Comparison of ENCODE assay signal across 8 cellular contexts in genomic region chr7:28151965-28152364, GRCh38. TPM values are rescaled to one million over a fixed set of nuclear protein-coding genes. Genes with fewer than 3 reads are reported as not detected.
DNase-seq lines count a peak whose midpoint lies in the region; ATAC-seq and TF ChIP-seq lines count a peak whose summit lies in the region.
"Had no signal": no experiment of that assay in that cellular context is flagged by ENCODE, and none has a peak within 500 bp of the region (broad histone marks: within the 10 kb centered on the region; RNA-seq: fewer than 3 reads in every experiment).

No MANE protein-coding gene starts in this region.

- peak overlapping the region; percentile 63 for H3K27ac ChIP-seq in osteoblast (ENCODE audit: low read depth, low read length)
- H3K27ac ChIP-seq: thyroid gland had no signal

- no peak for DNase-seq in activated T-helper 2 cell treated with anti-CD3 and anti-CD28 coated beads, Interferon-gamma antibody, Interleukin-2, Interleukin-4, amounts not matched to agents 10 μg/mL and 5 μg/mL and 100 μg/mL, durations not matched to agents 14 hours and 24 hours and 36 hours (ENCODE audit: low spot score)
- no peak for DNase-seq in osteoblast (ENCODE audit: insufficient read length, low spot score, missing footprints)
- no peak for DNase-seq in WTC11 (ENCODE audit: low spot score)
- no peak for DNase-seq in GF-D8 (lab: John Stamatoyannopoulos, UW)
- DNase-seq: thyroid gland had no signal

- intact Hi-C loops in activated T-helper 2 cell treated with anti-CD3 and anti-CD28 coated beads, Interferon-gamma antibody, Interleukin-2, Interleukin-4, amounts not matched to agents 10 μg/mL and 5 μg/mL and 100 μg/mL, durations not matched to agents 14 hours and 24 hours and 36 hours (cut with micrococcal nuclease) = loop anchor here (1.0 kb wide), 1 partner anchor 27 kb away; no protein-coding TSS in a partner anchor

- H3K4me2 ChIP-seq in osteoblast (ENCODE audit: insufficient read depth, low read length) = peak overlapping the region; percentile 47

- H3K4me3 ChIP-seq in osteoblast (ENCODE audit: insufficient read depth, low read length) = no peak overlapping the region
- H3K4me3 ChIP-seq: thyroid gland had no signal

- peaks cover 5% of the 10 kb centered on the region for H3K9me3 Mint-ChIP-seq in activated T-helper 2 cell treated with anti-CD3 and anti-CD28 coated beads, Interferon-gamma antibody, Interleukin-2, Interleukin-4, amounts not matched to agents 10 μg/mL and 5 μg/mL and 100 μg/mL, durations not matched to agents 14 hours and 24 hours and 36 hours
- H3K9me3 Mint-ChIP-seq in WTC11 = no peaks in the 10 kb centered on the region

- H3K9me3 ChIP-seq in osteoblast (ENCODE audit: low read depth, low read length) = no peaks in the 10 kb centered on the region
- H3K9me3 ChIP-seq: thyroid gland had no signal

- peaks cover 54% of the 10 kb centered on the region for H3K4me1 Mint-ChIP-seq in activated T-helper 2 cell treated with anti-CD3 and anti-CD28 coated beads, Interferon-gamma antibody, Interleukin-2, Interleukin-4, amounts not matched to agents 10 μg/mL and 5 μg/mL and 100 μg/mL, durations not matched to agents 14 hours and 24 hours and 36 hours (ENCODE audit: low read depth)
- peaks cover 34% of the 10 kb centered on the region for H3K4me1 Mint-ChIP-seq in WTC11

- ATAC-seq in GM18508 (IDR thresholded peaks at IDR 0.05; ENCODE audit: insufficient read depth, unreplicated experiment) (peak; percentile 28), HG03159 (IDR thresholded peaks at IDR 0.05; ENCODE audit: unreplicated experiment) (peak; percentile 25), WTC11 (no peak), HG02970 (IDR thresholded peaks at IDR 0.05; ENCODE audit: low FRiP score, unreplicated experiment) (no peak)

- CTCF ChIA-PET in WTC11 (lab: Charles Lee) = interaction anchor here (0.6 kb wide), 1 partner anchor 9 kb away, joined by 3 read pairs; no protein-coding TSS in a partner anchor

- no peak overlapping the region for H3K4me3 Mint-ChIP-seq in activated T-helper 2 cell treated with anti-CD3 and anti-CD28 coated beads, Interferon-gamma antibody, Interleukin-2, Interleukin-4, amounts not matched to agents 10 μg/mL and 5 μg/mL and 100 μg/mL, durations not matched to agents 14 hours and 24 hours and 36 hours (ENCODE audit: low read depth)
- H3K4me3 Mint-ChIP-seq in WTC11 = no peak overlapping the region

- peaks cover 27% of the 10 kb centered on the region for H3K4me1 ChIP-seq in osteoblast (ENCODE audit: insufficient read depth, low read length)

- H3K79me2 ChIP-seq in osteoblast (ENCODE audit: insufficient read depth, low read length) = peaks cover 33% of the 10 kb centered on the region

- H2AFZ ChIP-seq in osteoblast (ENCODE audit: low read length) = no peak overlapping the region

- H3K36me3 ChIP-seq in osteoblast (ENCODE audit: insufficient read depth, low read length) = no peaks in the 10 kb centered on the region
- H3K36me3 ChIP-seq: thyroid gland had no signal

- H3K27me3 ChIP-seq in osteoblast (ENCODE audit: insufficient read depth, low read length) = no peaks in the 10 kb centered on the region
- H3K27me3 ChIP-seq: thyroid gland had no signal

- peaks cover 12% of the 10 kb centered on the region for H3K27me3 Mint-ChIP-seq in activated T-helper 2 cell treated with anti-CD3 and anti-CD28 coated beads, Interferon-gamma antibody, Interleukin-2, Interleukin-4, amounts not matched to agents 10 μg/mL and 5 μg/mL and 100 μg/mL, durations not matched to agents 14 hours and 24 hours and 36 hours (ENCODE audit: low read depth)
- no peaks in the 10 kb centered on the region for H3K27me3 Mint-ChIP-seq in WTC11 (ENCODE audit: low read depth)

- H3K36me3 Mint-ChIP-seq in activated T-helper 2 cell treated with anti-CD3 and anti-CD28 coated beads, Interferon-gamma antibody, Interleukin-2, Interleukin-4, amounts not matched to agents 10 μg/mL and 5 μg/mL and 100 μg/mL, durations not matched to agents 14 hours and 24 hours and 36 hours (ENCODE audit: low read depth) = no peaks in the 10 kb centered on the region
- H3K36me3 Mint-ChIP-seq in WTC11 = no peaks in the 10 kb centered on the region

- TF ChIP-seq CTCF in osteoblast (IDR thresholded peaks at IDR 0.05; ENCODE audit: extremely low read depth, low read depth, low read length) = no peak
- TF ChIP-seq CTCF in WTC11 (IDR thresholded peaks at IDR 0.05) = no peak

- POLR2A ChIA-PET in WTC11 (lab: Charles Lee) = no interaction called here

- H4K20me1 ChIP-seq in osteoblast (ENCODE audit: insufficient read depth, low read length) = peaks cover 6% of the 10 kb centered on the region

- H3K27ac Mint-ChIP-seq in activated T-helper 2 cell treated with anti-CD3 and anti-CD28 coated beads, Interferon-gamma antibody, Interleukin-2, Interleukin-4, amounts not matched to agents 10 μg/mL and 5 μg/mL and 100 μg/mL, durations not matched to agents 14 hours and 24 hours and 36 hours = peak overlapping the region; percentile 48
- H3K27ac Mint-ChIP-seq in WTC11 = no peak overlapping the region

TF ChIP-seq in WTC11, 78 proteins besides CTCF, POLR2A, EP300 and RAD21:
- TF ChIP-seq, protein P1, sequence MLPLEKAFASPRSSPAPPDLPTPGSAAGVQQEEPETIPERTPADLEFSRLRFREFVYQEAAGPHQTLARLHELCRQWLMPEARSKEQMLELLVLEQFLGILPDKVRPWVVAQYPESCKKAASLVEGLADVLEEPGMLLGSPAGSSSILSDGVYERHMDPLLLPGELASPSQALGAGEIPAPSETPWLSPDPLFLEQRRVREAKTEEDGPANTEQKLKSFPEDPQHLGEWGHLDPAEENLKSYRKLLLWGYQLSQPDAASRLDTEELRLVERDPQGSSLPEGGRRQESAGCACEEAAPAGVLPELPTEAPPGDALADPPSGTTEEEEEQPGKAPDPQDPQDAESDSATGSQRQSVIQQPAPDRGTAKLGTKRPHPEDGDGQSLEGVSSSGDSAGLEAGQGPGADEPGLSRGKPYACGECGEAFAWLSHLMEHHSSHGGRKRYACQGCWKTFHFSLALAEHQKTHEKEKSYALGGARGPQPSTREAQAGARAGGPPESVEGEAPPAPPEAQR (CRISPR knock-in tag; IDR thresholded peaks at IDR 0.05) = no peak
- no peak for TF ChIP-seq ARID4B (CRISPR knock-in tag; IDR thresholded peaks at IDR 0.05; ENCODE audit: borderline replicate concordance)

RNA-seq across cellular contexts. Expression of gene JAZF1, which starts 28.6 kb away (rescaled TPM):
- total RNA-seq in activated T-helper 2 cell treated with anti-CD3 and anti-CD28 coated beads, Interferon-gamma antibody, Interleukin-2, Interleukin-4, amounts not matched to agents 10 μg/mL and 5 μg/mL and 100 μg/mL, durations not matched to agents 14 hours and 24 hours and 36 hours = 3.9 TPM in 2 replicates
- total RNA-seq in osteoblast (14.4 and 15.9 TPM in 2 replicates), WTC11 (2021) (11.9 to 19.0 TPM (median 17.0 TPM) in 3 replicates)

Comparison
In these comparisons a context has a peak if more than half of its experiments do, and no peak if none do; other contexts are left out.
1. ATAC-seq: peak in GM18508 (single experiment) and HG03159 (single experiment); none in WTC11 (single experiment) and HG02970 (single experiment).